Comparison of ENCODE assay signal across 8 cellular contexts in the genomic region with DNA sequence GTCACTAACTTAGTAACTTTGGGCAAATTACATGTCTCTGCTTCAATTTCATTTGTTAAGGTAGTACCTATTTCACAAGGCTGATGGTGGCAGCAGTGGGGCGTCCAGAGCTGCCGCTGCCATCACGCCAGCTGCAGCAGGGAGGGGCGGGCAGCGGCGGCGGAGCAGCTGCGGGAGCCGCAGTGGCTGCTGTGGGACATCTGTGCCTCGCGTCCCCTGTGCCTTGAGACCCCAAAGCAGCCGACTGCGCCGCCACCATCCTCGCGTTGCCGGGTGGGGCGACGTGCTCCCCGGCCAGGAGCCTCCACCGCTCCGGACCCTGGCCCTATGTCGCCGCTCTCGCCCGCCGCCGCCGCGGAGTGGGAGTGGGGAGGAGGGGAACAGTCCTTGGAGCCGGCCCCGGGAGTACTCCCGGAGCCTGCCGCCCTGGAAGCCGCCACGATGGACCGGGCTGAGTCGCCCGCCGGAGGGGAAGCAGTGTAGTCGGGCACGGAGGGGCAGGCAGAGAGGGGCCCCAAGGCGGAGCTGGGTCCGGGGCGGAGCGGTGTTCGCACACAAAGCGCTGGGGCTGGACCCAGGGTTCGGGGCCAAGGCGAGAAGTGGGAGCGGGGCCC. TPM values are rescaled to one million over a fixed set of nuclear protein-coding genes. Genes with fewer than 3 reads are reported as not detected.
DNase-seq lines count a peak whose midpoint lies in the region; ATAC-seq and TF ChIP-seq lines count a peak whose summit lies in the region.

No MANE protein-coding gene starts in this region.

- in situ Hi-C loops in GM23248 (cut with MboI) = no loop called here

- no peaks in the 10 kb centered on the region for H3K9me2 ChIP-seq in GM23248 (ENCODE audit: insufficient read depth)

- H3K9me3 Mint-ChIP-seq in CD8-positive, alpha-beta T cell = no peaks in the 10 kb centered on the region

- H2AFZ ChIP-seq in GM23248 = peak overlapping the region; percentile 92

- intact Hi-C loops in CD8-positive, alpha-beta T cell (cut with DNase I, micrococcal nuclease) = no loop called here

- DNase-seq in CD8-positive, alpha-beta T cell = peak in 6 of 7 experiments; percentile 26 to 70 (median 52)
- peak; percentile 74 for DNase-seq in GM23248
- peak; percentile 51 to 77 for DNase-seq in NCI-H524 (lab: John Stamatoyannopoulos, UW)
- peak; percentile 41 for DNase-seq in activated T-cell treated with anti-CD3 and anti-CD28 coated beads for 24 hours (ENCODE audit: low read depth)
- no peak for DNase-seq in epithelial cell of proximal tubule (ENCODE audit: low read depth)
- DNase-seq in middle frontal gyrus (ENCODE audit: extremely low spot score, low spot score) = peak; percentile 50
- DNase-seq in stimulated activated CD8-positive, alpha-beta memory T cell treated with anti-CD3 and anti-CD28 coated beads, Interleukin-7, amount 100 ng/mL, for 24 hours (ENCODE audit: low read depth) = peak; percentile 17

- H3K79me2 ChIP-seq in GM23248 (ENCODE audit: insufficient read depth) = no peaks in the 10 kb centered on the region

- 1% methylated on average over 31 to 50 of the region's 51 CpGs for WGBS in GM23248 (ENCODE audit: low coverage in 1 of 2, low lambda C conversion rate in 2 of 2, missing lambda C conversion rate in 2 of 2), 2 experiments

- peak overlapping the region; percentile 30 for H3K27ac Mint-ChIP-seq in CD8-positive, alpha-beta T cell

- H3F3A ChIP-seq in GM23248 (ENCODE audit: insufficient read depth) = no peaks in the 10 kb centered on the region

- H3K4me2 ChIP-seq in GM23248 (ENCODE audit: unreplicated experiment) = peak overlapping the region; percentile 59

- CTCF ChIA-PET in CD8-positive, alpha-beta T cell (lab: Charles Lee) = interaction anchor here (1.0 kb wide), 3 partner anchors 15 to 36 kb away, joined by 3 to 7 read pairs (median 3); no protein-coding TSS in a partner anchor

- H3K36me3 ChIP-seq in CD8-positive, alpha-beta T cell (ENCODE audit: insufficient read depth, low read length) = no peaks in the 10 kb centered on the region
- H3K36me3 ChIP-seq in GM23248 (ENCODE audit: low read depth) = no peaks in the 10 kb centered on the region

- no peak overlapping the region for H3K27ac ChIP-seq in CD8-positive, alpha-beta T cell (ENCODE audit: low read depth, low read length)
- peak overlapping the region; percentile 2; the same call in 1 of the 2 replicates for H3K27ac ChIP-seq in GM23248

- H3K4me1 ChIP-seq in CD8-positive, alpha-beta T cell (ENCODE audit: insufficient read depth, low read length) = peaks cover 6% of the 10 kb centered on the region
- H3K4me1 ChIP-seq in GM23248 (ENCODE audit: insufficient read depth) = peaks cover 6% of the 10 kb centered on the region

- POLR2A ChIA-PET in CD8-positive, alpha-beta T cell (lab: Charles Lee) = interaction anchor here (0.6 to 1.1 kb wide), 3 partner anchors 11 to 115 kb away, joined by 3 read pairs; a partner anchor contains a TSS

- H3K9ac ChIP-seq in GM23248 = peak overlapping the region; percentile 73

- H4K20me1 ChIP-seq in GM23248 (ENCODE audit: insufficient read depth) = no peaks in the 10 kb centered on the region

- H3K27me3 ChIP-seq in CD8-positive, alpha-beta T cell (ENCODE audit: insufficient read depth, low read length) = no peaks in the 10 kb centered on the region
- H3K27me3 ChIP-seq in GM23248 (replicated peaks; ENCODE audit: insufficient read depth) = no peaks in the 10 kb centered on the region

- peak overlapping the region; percentile 83 for H3K4me3 Mint-ChIP-seq in CD8-positive, alpha-beta T cell

- H3K4me1 Mint-ChIP-seq in CD8-positive, alpha-beta T cell (ENCODE audit: low read depth) = peaks cover 11% of the 10 kb centered on the region

- no peaks in the 10 kb centered on the region for H3K27me3 Mint-ChIP-seq in CD8-positive, alpha-beta T cell (ENCODE audit: low read depth)

- H3K4me3 ChIP-seq in CD8-positive, alpha-beta T cell (ENCODE audit: low read depth, low read length) = peak overlapping the region; percentile 54
- H3K4me3 ChIP-seq in GM23248 (peak overlapping the region; percentile 74), epithelial cell of proximal tubule (ENCODE audit: low read depth, low read length) (peak overlapping the region; percentile 93)

- no peaks in the 10 kb centered on the region for H3K9me3 ChIP-seq in CD8-positive, alpha-beta T cell (ENCODE audit: low read length)
- no peaks in the 10 kb centered on the region for H3K9me3 ChIP-seq in GM23248 (ENCODE audit: low read depth)

- peak; percentile 31 for TF ChIP-seq CTCF in CD8-positive, alpha-beta T cell (IDR thresholded peaks at IDR 0.05)
- TF ChIP-seq CTCF in epithelial cell of proximal tubule (conservative IDR thresholded peaks at IDR 0.05; ENCODE audit: low read depth, low read length) = peak; percentile 45

- peaks cover 2% of the 10 kb centered on the region for H3K36me3 Mint-ChIP-seq in CD8-positive, alpha-beta T cell

- ATAC-seq in CD8-positive, alpha-beta T cell = peak; percentile 91
- ATAC-seq in GM21825 (IDR thresholded peaks at IDR 0.05; ENCODE audit: unreplicated experiment) = no peak

RNA-seq across cellular contexts. Expression of a gene that starts 51.4 kb away (rescaled TPM):
- not detected for total RNA-seq in CD8-positive, alpha-beta T cell
- total RNA-seq in GM23248 (2014; rRNA removed; shearing (Covaris generic)) = 34.9 and 60.6 TPM in 2 replicates
- 40.1 and 43.2 TPM in 2 replicates for polyA plus RNA-seq in GM23248 (2016; fragmentation: Nextera tagmentation; extraction: Ambion mirVana)
- 0.17 and 0.29 TPM in 2 replicates for total RNA-seq in epithelial cell of proximal tubule

Comparison
In these comparisons a context has a peak if more than half of its experiments do, and no peak if none do; other contexts are left out.
1. RNA of a gene that starts 51.4 kb away (total RNA-seq): 34.9 to 60.6 TPM in GM23248; 0.17 to 0.29 TPM in epithelial cell of proximal tubule and not detected in CD8-positive, alpha-beta T cell; every median in the first group is over 10 times any median in the second.
2. Peak in every context shown above with its lines, with median percentiles within 50 percentile points of each other: H3K4me3 ChIP-seq.